In genomic region chr3:129126726-129127280, GRCh38 we compare ENCODE assay signal across 1 cellular context.
TF ChIP-seq lines count a peak whose summit lies in the region.

No MANE protein-coding gene starts in this region.

TF ChIP-seq in WTC11, 78 proteins besides CTCF, POLR2A, EP300 and RAD21 (continued from another document):
- no peak for TF ChIP-seq ZBTB43 (CRISPR knock-in tag; IDR thresholded peaks at IDR 0.05)
- no peak for TF ChIP-seq ZNF423 (CRISPR knock-in tag; IDR thresholded peaks at IDR 0.05)
- TF ChIP-seq KAT7 (CRISPR knock-in tag; IDR thresholded peaks at IDR 0.05; ENCODE audit: borderline replicate concordance): no peak
- TF ChIP-seq ZNF121 (CRISPR knock-in tag; IDR thresholded peaks at IDR 0.05): no peak
- TF ChIP-seq SMAD3 (CRISPR knock-in tag; IDR thresholded peaks at IDR 0.05; ENCODE audit: borderline replicate concordance): no peak
TF ChIP-seq in WTC11: peak in this region for 0.
